In the genomic region with DNA sequence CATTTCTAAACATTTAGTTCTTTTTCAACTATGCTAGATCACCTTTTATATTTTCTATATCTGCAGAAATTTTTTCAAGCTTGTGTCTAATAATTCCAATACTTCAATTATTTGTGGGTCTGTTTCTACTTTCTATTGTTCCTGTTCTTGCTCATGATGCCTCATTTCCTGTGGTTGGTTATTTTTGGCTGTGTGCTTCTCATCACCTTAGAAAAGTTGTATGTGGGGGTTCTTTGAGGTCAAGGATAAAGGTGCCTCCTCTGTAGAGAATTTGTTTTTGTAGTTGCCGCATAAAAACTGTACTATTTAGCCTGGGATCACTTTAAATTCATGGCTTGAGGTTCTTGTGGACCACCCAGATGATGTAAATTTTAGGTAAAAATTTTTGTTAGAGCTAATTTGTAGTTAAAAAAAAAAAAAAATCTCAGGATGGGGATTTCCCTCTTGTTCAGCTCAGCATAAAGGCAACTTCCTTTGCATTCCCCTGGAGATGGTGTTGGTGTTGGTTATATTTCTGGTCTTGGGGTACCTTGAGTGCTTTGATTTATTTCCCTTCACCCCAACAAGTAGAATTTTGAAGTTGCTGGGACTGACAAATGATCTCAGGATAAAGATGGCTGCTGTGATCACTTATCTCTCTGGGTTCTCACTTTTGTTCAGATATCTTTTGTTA, we compare ENCODE assay signal across 13 cellular contexts. TPM values are rescaled to one million over a fixed set of nuclear protein-coding genes. Genes with fewer than 3 reads are reported as not detected.
DNase-seq lines count a peak whose midpoint lies in the region; ATAC-seq and TF ChIP-seq lines count a peak whose summit lies in the region.
"Had no signal": no experiment of that assay in that cellular context is flagged by ENCODE, and none has a peak within 500 bp of the region (broad histone marks: within the 10 kb centered on the region; RNA-seq: fewer than 3 reads in every experiment).

No MANE protein-coding gene starts in this region.

- CTCF ChIA-PET in activated naive CD4-positive, alpha-beta T cell treated with anti-CD3 and anti-CD28 coated beads for 36 hours (lab: Charles Lee) = interaction anchor here (0.8 to 2.0 kb wide), 4 partner anchors 13 to 1973 kb away, joined by 3 to 6 read pairs (median 4); no protein-coding TSS in a partner anchor

- H3K4me3 Mint-ChIP-seq in activated naive CD4-positive, alpha-beta T cell treated with anti-CD3 and anti-CD28 coated beads for 36 hours = no peak overlapping the region
- H3K4me3 Mint-ChIP-seq in stimulated activated naive CD8-positive, alpha-beta T cell treated with anti-CD3 and anti-CD28 coated beads, Interleukin-15, amount 100 ng/mL, for 72 hours = peak overlapping the region; percentile 2 to 42
- H3K4me3 Mint-ChIP-seq in progenitor cell of endocrine pancreas (ENCODE audit: low read depth) = no peak overlapping the region

- in situ Hi-C loops in KBM-7 (cut with MboI; ENCODE audit: low pct_unique_long_range_greater_than_20kb, low sequenced_read_pairs) = no loop called here

- H3K9me3 Mint-ChIP-seq in activated naive CD4-positive, alpha-beta T cell treated with anti-CD3 and anti-CD28 coated beads for 36 hours = peaks cover 7% of the 10 kb centered on the region
- H3K9me3 Mint-ChIP-seq in stimulated activated naive CD8-positive, alpha-beta T cell treated with anti-CD3 and anti-CD28 coated beads, Interleukin-15, amount 100 ng/mL, for 72 hours = peaks cover 16 to 31% of the 10 kb centered on the region in 2 donors
- H3K9me3 Mint-ChIP-seq in progenitor cell of endocrine pancreas (ENCODE audit: low read depth) = no peaks in the 10 kb centered on the region

- DNase-seq in activated naive CD4-positive, alpha-beta T cell treated with anti-CD3 and anti-CD28 coated beads for 36 hours = peak; percentile 30
- no peak for DNase-seq in activated naive CD4-positive, alpha-beta T cell treated with anti-CD3 and anti-CD28 coated beads, Interleukin-2, amount 50 U/mL, for 16 hours
- peak; percentile 9 for DNase-seq in KBM-7
- DNase-seq in astrocyte of the hippocampus (ENCODE audit: low read depth, low spot score) = peak; percentile 20
- peak; percentile 38 to 40 for DNase-seq in stimulated activated naive CD8-positive, alpha-beta T cell treated with anti-CD3 and anti-CD28 coated beads, Interleukin-15, amount 100 ng/mL, for 72 hours
- no peak for DNase-seq in nucleus accumbens (lab: John Stamatoyannopoulos, UW)
- no peak for DNase-seq in progenitor cell of endocrine pancreas (ENCODE audit: low spot score, unreplicated experiment)
- DNase-seq: activated CD4-positive, alpha-beta T cell treated with anti-CD3 and anti-CD28 coated beads for 48 hours; cerebellar nuclear complex; heart left ventricle; NCI-H187 had no signal

- H3K27ac Mint-ChIP-seq in activated naive CD4-positive, alpha-beta T cell treated with anti-CD3 and anti-CD28 coated beads for 36 hours = peak overlapping the region; percentile 43
- peak overlapping the region in 1 of 2 donors; percentile 19 for H3K27ac Mint-ChIP-seq in stimulated activated naive CD8-positive, alpha-beta T cell treated with anti-CD3 and anti-CD28 coated beads, Interleukin-15, amount 100 ng/mL, for 72 hours
- no peak overlapping the region for H3K27ac Mint-ChIP-seq in progenitor cell of endocrine pancreas

- peaks cover 39% of the 10 kb centered on the region for H3K4me1 Mint-ChIP-seq in activated naive CD4-positive, alpha-beta T cell treated with anti-CD3 and anti-CD28 coated beads for 36 hours (ENCODE audit: low read depth)
- H3K4me1 Mint-ChIP-seq in stimulated activated naive CD8-positive, alpha-beta T cell treated with anti-CD3 and anti-CD28 coated beads, Interleukin-15, amount 100 ng/mL, for 72 hours = peaks cover 58% of the 10 kb centered on the region
- H3K4me1 Mint-ChIP-seq in progenitor cell of endocrine pancreas (ENCODE audit: low read depth) = no peaks in the 10 kb centered on the region

- peak; percentile 96 for ATAC-seq in stimulated activated naive CD8-positive, alpha-beta T cell treated with anti-CD3 and anti-CD28 coated beads, Interleukin-15, amount 100 ng/mL, for 72 hours
- no peak for ATAC-seq in GM18907 (IDR thresholded peaks at IDR 0.05; ENCODE audit: unreplicated experiment)
- ATAC-seq: heart left ventricle, Right ventricle myocardium inferior had no signal

- no peaks in the 10 kb centered on the region for H3K36me3 Mint-ChIP-seq in activated naive CD4-positive, alpha-beta T cell treated with anti-CD3 and anti-CD28 coated beads for 36 hours (ENCODE audit: low read depth)
- H3K36me3 Mint-ChIP-seq in progenitor cell of endocrine pancreas (ENCODE audit: insufficient read depth) = no peaks in the 10 kb centered on the region

- H3K27me3 Mint-ChIP-seq in activated naive CD4-positive, alpha-beta T cell treated with anti-CD3 and anti-CD28 coated beads for 36 hours (ENCODE audit: low read depth) = peaks cover 7% of the 10 kb centered on the region
- no peaks in the 10 kb centered on the region for H3K27me3 Mint-ChIP-seq in stimulated activated naive CD8-positive, alpha-beta T cell treated with anti-CD3 and anti-CD28 coated beads, Interleukin-15, amount 100 ng/mL, for 72 hours
- H3K27me3 Mint-ChIP-seq in progenitor cell of endocrine pancreas = no peaks in the 10 kb centered on the region

- no peak for TF ChIP-seq CTCF in progenitor cell of endocrine pancreas (IDR thresholded peaks at IDR 0.05; ENCODE audit: unreplicated experiment)

- intact Hi-C loops in activated naive CD4-positive, alpha-beta T cell treated with anti-CD3 and anti-CD28 coated beads for 36 hours (cut with micrococcal nuclease) = loop anchor here (1.0 to 10.0 kb wide), 8 partner anchors 28 to 1913 kb away; a partner anchor contains a TSS

RNA-seq across cellular contexts. Expression of a gene that starts 27.0 kb away (rescaled TPM):
- 1 to 10 TPM; 3.4 to 4.7 TPM for total RNA-seq in activated naive CD4-positive, alpha-beta T cell treated with anti-CD3 and anti-CD28 coated beads for 36 hours
- total RNA-seq in progenitor cell of endocrine pancreas = 6.4 and 9.1 TPM in 2 replicates

Comparison
In these comparisons a context has a peak if more than half of its experiments do, and no peak if none do; other contexts are left out.
1. DNase-seq: peak in activated naive CD4-positive, alpha-beta T cell treated with anti-CD3 and anti-CD28 coated beads for 36 hours (single experiment), KBM-7 (single experiment), astrocyte of the hippocampus (single experiment) and stimulated activated naive CD8-positive, alpha-beta T cell treated with anti-CD3 and anti-CD28 coated beads, Interleukin-15, amount 100 ng/mL, for 72 hours (2 of 2); none in activated naive CD4-positive, alpha-beta T cell treated with anti-CD3 and anti-CD28 coated beads, Interleukin-2, amount 50 U/mL, for 16 hours (single experiment), nucleus accumbens (0 of 56) and progenitor cell of endocrine pancreas (single experiment).
2. H3K4me3 Mint-ChIP-seq: peak in stimulated activated naive CD8-positive, alpha-beta T cell treated with anti-CD3 and anti-CD28 coated beads, Interleukin-15, amount 100 ng/mL, for 72 hours (2 of 2); none in activated naive CD4-positive, alpha-beta T cell treated with anti-CD3 and anti-CD28 coated beads for 36 hours (single experiment) and progenitor cell of endocrine pancreas (single experiment).